Comparison of ENCODE assay signal across 9 cellular contexts in the genomic region with DNA sequence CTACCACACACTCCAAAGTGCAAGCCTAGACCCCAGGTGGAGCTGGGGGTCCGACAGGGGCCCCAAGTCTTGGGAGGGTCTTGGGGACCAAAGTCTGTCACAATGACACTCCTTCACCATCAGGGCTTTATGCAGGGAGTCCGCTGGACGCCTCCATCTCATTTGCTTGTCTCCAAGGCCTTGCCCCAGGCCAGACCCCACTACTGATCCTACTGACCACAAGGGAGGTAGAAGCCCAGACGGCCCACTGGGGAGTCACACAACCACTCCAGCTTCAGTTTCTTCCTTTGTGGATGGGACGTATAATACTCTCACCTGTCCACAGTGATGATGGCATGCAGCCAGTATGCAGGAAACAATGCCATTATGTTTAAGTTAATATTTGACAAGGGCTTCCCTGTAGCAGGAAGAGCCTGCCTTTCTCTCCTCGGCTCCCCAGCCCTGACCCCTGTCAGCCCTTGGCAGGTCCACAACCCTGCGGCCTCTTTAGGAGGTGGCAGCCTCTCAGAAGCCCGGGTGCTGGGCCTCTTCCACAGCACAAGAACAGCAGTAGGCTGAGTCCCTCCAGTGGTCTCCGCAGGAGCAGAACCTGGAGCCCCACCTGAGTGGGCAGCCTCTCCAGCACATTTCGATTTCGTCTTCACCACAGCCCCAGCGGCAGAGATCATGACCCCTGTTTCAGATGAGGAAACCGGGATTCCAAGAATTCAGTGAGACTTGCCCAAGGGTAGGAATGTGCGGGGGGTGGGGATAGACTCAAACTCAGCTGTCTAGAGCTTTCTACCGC. TPM values are rescaled to one million over a fixed set of nuclear protein-coding genes. Genes with fewer than 3 reads are reported as not detected.
DNase-seq lines count a peak whose midpoint lies in the region; ATAC-seq, FAIRE-seq and TF ChIP-seq lines count a peak whose summit lies in the region.
"Had no signal": no experiment of that assay in that cellular context is flagged by ENCODE, and none has a peak within 500 bp of the region (broad histone marks: within the 10 kb centered on the region; RNA-seq: fewer than 3 reads in every experiment).

No MANE protein-coding gene starts in this region.

- H3K27ac Mint-ChIP-seq in activated T-helper 1 cell treated with anti-CD3 and anti-CD28 coated beads, Interleukin-12 subunit alpha, Interleukin-12 subunit beta, Interleukin-2, Interleukin-4 antibody, amounts not matched to agents 30 ng/mL and 10 ng/mL and 1 ng/mL, durations not matched to agents 14 hours and 24 hours and 36 hours: no peak overlapping the region
- H3K27ac Mint-ChIP-seq: CD14-positive monocyte had no signal

- TF ChIP-seq POLR2A in A549 (IDR thresholded peaks at IDR 0.05; ENCODE audit: low read length): no peak

- peak overlapping the region; percentile 71 to 88 for H3K27ac ChIP-seq in A549
- peak overlapping the region; percentile 24 for H3K27ac ChIP-seq in cingulate gyrus (ENCODE audit: low read depth, low read length)
- peak overlapping the region; percentile 76 to 85 for H3K27ac ChIP-seq in mucosa of rectum (ENCODE audit: low read depth in 2 of 2, low read length in 2 of 2)

- CTCF ChIA-PET in A549 (lab: Yijun Ruan, JAX): interaction anchor here (0.9 to 1.7 kb wide), 2 partner anchors 32 to 50 kb away, joined by 3 to 8 read pairs; no protein-coding TSS in a partner anchor

- H3K4me3 ChIP-seq in A549 (peak overlapping the region; percentile 12; the same call in 1 of the 3 replicates), mucosa of rectum (ENCODE audit: low read length in 2 of 2) (peak overlapping the region; percentile 6 to 26)

- H3K4me1 Mint-ChIP-seq in activated T-helper 1 cell treated with anti-CD3 and anti-CD28 coated beads, Interleukin-12 subunit alpha, Interleukin-12 subunit beta, Interleukin-2, Interleukin-4 antibody, amounts not matched to agents 30 ng/mL and 10 ng/mL and 1 ng/mL, durations not matched to agents 14 hours and 24 hours and 36 hours (ENCODE audit: low read depth): no peaks in the 10 kb centered on the region

- H3K27me3 ChIP-seq in mucosa of rectum (ENCODE audit: control insufficient read depth in 2 of 2, insufficient read depth in 2 of 2, low read length in 2 of 2): no peaks in the 10 kb centered on the region

- intact Hi-C loops in activated T-helper 1 cell treated with anti-CD3 and anti-CD28 coated beads, Interleukin-12 subunit alpha, Interleukin-12 subunit beta, Interleukin-2, Interleukin-4 antibody, amounts not matched to agents 30 ng/mL and 10 ng/mL and 1 ng/mL, durations not matched to agents 14 hours and 24 hours and 36 hours (cut with micrococcal nuclease): no loop called here

- H3K4me2 ChIP-seq in A549: peak overlapping the region; percentile 91

- DNase-seq in A549 (ENCODE audit: low read depth in 1 of 2, low spot score in 1 of 2): peak; percentile 61 to 76
- peak; percentile 74 for DNase-seq in HK-2 (ENCODE audit: unreplicated experiment)
- DNase-seq in activated T-helper 1 cell treated with anti-CD3 and anti-CD28 coated beads, Interleukin-12 subunit alpha, Interleukin-12 subunit beta, Interleukin-2, Interleukin-4 antibody, amounts not matched to agents 30 ng/mL and 10 ng/mL and 1 ng/mL, durations not matched to agents 14 hours and 24 hours and 36 hours (ENCODE audit: low spot score): no peak
- DNase-seq in KBM-7: no peak

- no peak for TF ChIP-seq CTCF in A549 (IDR thresholded peaks at IDR 0.05)

- peak; percentile 49 to 77; a peak in 5 of 6 replicates for ATAC-seq in A549
- no peak for ATAC-seq in HG03097 (IDR thresholded peaks at IDR 0.05; ENCODE audit: low FRiP score, unreplicated experiment)
- no peak for ATAC-seq in GM18520 (IDR thresholded peaks at IDR 0.05; ENCODE audit: unreplicated experiment)

- no peaks in the 10 kb centered on the region for H3K36me3 ChIP-seq in mucosa of rectum (ENCODE audit: control insufficient read depth in 2 of 2, insufficient read depth in 2 of 2, low read length in 2 of 2)

- H3K27me3 Mint-ChIP-seq in activated T-helper 1 cell treated with anti-CD3 and anti-CD28 coated beads, Interleukin-12 subunit alpha, Interleukin-12 subunit beta, Interleukin-2, Interleukin-4 antibody, amounts not matched to agents 30 ng/mL and 10 ng/mL and 1 ng/mL, durations not matched to agents 14 hours and 24 hours and 36 hours (ENCODE audit: insufficient read depth): peaks cover 19% of the 10 kb centered on the region

- peak in 1 of 2 experiments; percentile 26; a peak in 1 of 5 replicates for TF ChIP-seq EP300 in A549 (IDR thresholded peaks at IDR 0.05)

- H3K4me3 Mint-ChIP-seq in activated T-helper 1 cell treated with anti-CD3 and anti-CD28 coated beads, Interleukin-12 subunit alpha, Interleukin-12 subunit beta, Interleukin-2, Interleukin-4 antibody, amounts not matched to agents 30 ng/mL and 10 ng/mL and 1 ng/mL, durations not matched to agents 14 hours and 24 hours and 36 hours: no peak overlapping the region
- H3K4me3 Mint-ChIP-seq: CD14-positive monocyte had no signal

- POLR2A ChIA-PET in A549 (lab: Yijun Ruan, JAX): no interaction called here

- no peaks in the 10 kb centered on the region for H3K9me3 Mint-ChIP-seq in activated T-helper 1 cell treated with anti-CD3 and anti-CD28 coated beads, Interleukin-12 subunit alpha, Interleukin-12 subunit beta, Interleukin-2, Interleukin-4 antibody, amounts not matched to agents 30 ng/mL and 10 ng/mL and 1 ng/mL, durations not matched to agents 14 hours and 24 hours and 36 hours
- H3K9me3 Mint-ChIP-seq: CD14-positive monocyte had no signal

- no peak for TF ChIP-seq RAD21 in A549 (conservative IDR thresholded peaks at IDR 0.05 in 1 of 2, IDR thresholded peaks at IDR 0.05 in 1 of 2)

- 22% methylated on average over 11 of the region's 15 CpGs for WGBS in A549 (ENCODE audit: missing lambda C conversion rate)

- H3K36me3 Mint-ChIP-seq in activated T-helper 1 cell treated with anti-CD3 and anti-CD28 coated beads, Interleukin-12 subunit alpha, Interleukin-12 subunit beta, Interleukin-2, Interleukin-4 antibody, amounts not matched to agents 30 ng/mL and 10 ng/mL and 1 ng/mL, durations not matched to agents 14 hours and 24 hours and 36 hours (ENCODE audit: low read depth): no peaks in the 10 kb centered on the region
- H3K36me3 Mint-ChIP-seq: CD14-positive monocyte had no signal

- no peak for FAIRE-seq in A549 (lab: Jason Lieb, UNC)

- H3K4me1 ChIP-seq in A549 (peaks cover 44% of the 10 kb centered on the region), mucosa of rectum (ENCODE audit: control insufficient read depth in 2 of 2, insufficient read depth in 2 of 2, low read length in 2 of 2) (peaks cover 44 to 49% of the 10 kb centered on the region in 2 donors)

- in situ Hi-C loops in KBM-7 (cut with MboI; ENCODE audit: low pct_unique_long_range_greater_than_20kb, low sequenced_read_pairs): no loop called here

- H3K9me3 ChIP-seq in A549: no peaks in the 10 kb centered on the region
- H3K9me3 ChIP-seq in mucosa of rectum (ENCODE audit: control insufficient read depth in 2 of 2, low read length in 2 of 2): no peaks in the 10 kb centered on the region

- H3K9ac ChIP-seq in mucosa of rectum (ENCODE audit: low read depth in 1 of 2, low read length in 2 of 2): peak overlapping the region; percentile 24 to 65

TF ChIP-seq in A549, 52 proteins besides CTCF, POLR2A, EP300 and RAD21:
- no peak for TF ChIP-seq KDM1A (IDR thresholded peaks at IDR 0.05; ENCODE audit: low read depth)
- TF ChIP-seq CEBPB (IDR thresholded peaks at IDR 0.05): peak in 1 of 2 experiments; percentile 58; a peak in 2 of 4 replicates
- TF ChIP-seq CHD2 (IDR thresholded peaks at IDR 0.05; ENCODE audit: low read length, partially characterized antibody): no peak
- TF ChIP-seq, protein P1, sequence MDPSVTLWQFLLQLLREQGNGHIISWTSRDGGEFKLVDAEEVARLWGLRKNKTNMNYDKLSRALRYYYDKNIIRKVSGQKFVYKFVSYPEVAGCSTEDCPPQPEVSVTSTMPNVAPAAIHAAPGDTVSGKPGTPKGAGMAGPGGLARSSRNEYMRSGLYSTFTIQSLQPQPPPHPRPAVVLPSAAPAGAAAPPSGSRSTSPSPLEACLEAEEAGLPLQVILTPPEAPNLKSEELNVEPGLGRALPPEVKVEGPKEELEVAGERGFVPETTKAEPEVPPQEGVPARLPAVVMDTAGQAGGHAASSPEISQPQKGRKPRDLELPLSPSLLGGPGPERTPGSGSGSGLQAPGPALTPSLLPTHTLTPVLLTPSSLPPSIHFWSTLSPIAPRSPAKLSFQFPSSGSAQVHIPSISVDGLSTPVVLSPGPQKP (IDR thresholded peaks at IDR 0.05; ENCODE audit: low read depth, low read length): no peak
- no peak for TF ChIP-seq ZC3H11A (IDR thresholded peaks at IDR 0.05)
- 0 out of 2 replicates have a peak, but pooled peaks have one; percentile 13 for TF ChIP-seq GATA3 (IDR thresholded peaks at IDR 0.05; ENCODE audit: borderline replicate concordance)
- no peak for TF ChIP-seq ZSCAN20 (CRISPR knock-in tag; IDR thresholded peaks at IDR 0.05)

RNA-seq across cellular contexts. Expression of a gene that starts 6.5 kb away (rescaled TPM):
- polyA plus RNA-seq in A549 (2011; rRNA removed): 12.4 and 15.5 TPM in 2 replicates
- 38.5 and 38.9 TPM in 2 replicates for polyA plus RNA-seq in A549 (2012; cell fraction: cytosol; rRNA removed)
- polyA plus RNA-seq in A549 (2012; cell fraction: nucleus; rRNA removed): 35.0 and 42.2 TPM in 2 replicates
- 32.3 to 41.5 TPM (median 34.1 TPM) in 3 replicates for polyA plus RNA-seq in A549 (2017; fragmentation: RNase III; extraction: RNeasy Plus Mini Kit Qiagen cat#74134 plus additional on column Dnase treatment)
- polyA minus RNA-seq in A549 (2011; rRNA and poly(A)+ RNA removed): 14.2 and 15.8 TPM in 2 replicates
- total RNA-seq in activated T-helper 1 cell treated with anti-CD3 and anti-CD28 coated beads, Interleukin-12 subunit alpha, Interleukin-12 subunit beta, Interleukin-2, Interleukin-4 antibody, amounts not matched to agents 30 ng/mL and 10 ng/mL and 1 ng/mL, durations not matched to agents 14 hours and 24 hours and 36 hours: 38.4 and 41.9 TPM in 2 replicates

Comparison
In these comparisons a context has a peak if more than half of its experiments do, and no peak if none do; other contexts are left out.
1. ATAC-seq: peak in A549 (2 of 2); none in HG03097 (single experiment) and GM18520 (single experiment).
2. DNase-seq: peak in A549 (2 of 2) and HK-2 (single experiment); none in activated T-helper 1 cell treated with anti-CD3 and anti-CD28 coated beads, Interleukin-12 subunit alpha, Interleukin-12 subunit beta, Interleukin-2, Interleukin-4 antibody, amounts not matched to agents 30 ng/mL and 10 ng/mL and 1 ng/mL, durations not matched to agents 14 hours and 24 hours and 36 hours (single experiment) and KBM-7 (single experiment).
3. H3K27ac ChIP-seq: peak in every context shown above with its lines; median percentile 80 in mucosa of rectum; 80 in A549; 24 in cingulate gyrus.